Comparison of ENCODE assay signal across 18 cellular contexts in genomic region chr12:27771470-27772327, GRCh38. TPM values are rescaled to one million over a fixed set of nuclear protein-coding genes. Genes with fewer than 3 reads are reported as not detected.
"Had no signal": no experiment of that assay in that cellular context is flagged by ENCODE, and none has a peak within 500 bp of the region (broad histone marks: within the 10 kb centered on the region; RNA-seq: fewer than 3 reads in every experiment).

No MANE protein-coding gene starts in this region.

- H3K27me3 ChIP-seq: brain microvascular endothelial cell, foreskin keratinocyte, heart left ventricle, left lung, pancreas had no signal

- DNase-seq: activated CD4-positive, alpha-beta T cell treated with anti-CD3 and anti-CD28 coated beads for 1 hour; activated CD4-positive, alpha-beta T cell treated with anti-CD3 and anti-CD28 coated beads, Interleukin-2, amount 50 U/mL, for 48 hours; activated gamma-delta T cell; activated T-cell treated with anti-CD3 and anti-CD28 coated beads, Interleukin-2, amount 50 U/mL, for 4 hours; brain microvascular endothelial cell; heart left ventricle; islet precursor cell; left lung; mesendoderm; pancreas; stimulated activated CD4-positive, alpha-beta T cell treated with anti-CD3 and anti-CD28 coated beads, Interleukin-15, amount 100 ng/mL, for 24 hours; stimulated activated CD4-positive, alpha-beta T cell treated with anti-CD3 and anti-CD28 coated beads, Interleukin-4, amount 100 ng/mL, for 24 hours; stimulated activated naive CD8-positive, alpha-beta T cell treated with anti-CD3 and anti-CD28 coated beads, Interleukin-15, amount 100 ng/mL, for 72 hours; T1000 had no signal

- H3K9me3 ChIP-seq: heart left ventricle, left lung, pancreas had no signal

- H3K4me1 Mint-ChIP-seq: neural crest cell had no signal

- H3K36me3 ChIP-seq: brain microvascular endothelial cell, heart left ventricle, left lung, pancreas had no signal

- H3K36me3 Mint-ChIP-seq: activated naive CD8-positive, alpha-beta T cell had no signal

- H3K4me3 ChIP-seq: heart left ventricle, left lung, pancreas had no signal

- ATAC-seq: activated T-cell treated with anti-CD3 and anti-CD28 coated beads, Interleukin-2, amount 50 U/mL, for 4 hours; heart left ventricle; left lung; pancreas; stimulated activated naive CD8-positive, alpha-beta T cell treated with anti-CD3 and anti-CD28 coated beads, Interleukin-15, amount 100 ng/mL, for 72 hours had no signal

- H3K27ac Mint-ChIP-seq: activated naive CD8-positive, alpha-beta T cell; stimulated activated naive CD8-positive, alpha-beta T cell treated with anti-CD3 and anti-CD28 coated beads, Interleukin-15, amount 100 ng/mL, for 72 hours had no signal

- H3K27ac ChIP-seq: brain microvascular endothelial cell, foreskin keratinocyte, heart left ventricle, left lung, pancreas had no signal

- H3K4me3 Mint-ChIP-seq: activated naive CD8-positive, alpha-beta T cell; activated T-cell treated with anti-CD3 and anti-CD28 coated beads, Interleukin-2, amount 50 U/mL, for 4 hours; neural crest cell; stimulated activated naive CD8-positive, alpha-beta T cell treated with anti-CD3 and anti-CD28 coated beads, Interleukin-15, amount 100 ng/mL, for 72 hours had no signal

- H3K9me3 Mint-ChIP-seq: activated T-cell treated with anti-CD3 and anti-CD28 coated beads, Interleukin-2, amount 50 U/mL, for 4 hours; neural crest cell; stimulated activated naive CD8-positive, alpha-beta T cell treated with anti-CD3 and anti-CD28 coated beads, Interleukin-15, amount 100 ng/mL, for 72 hours had no signal

- H3K4me1 ChIP-seq: heart left ventricle, left lung, pancreas had no signal

RNA-seq across cellular contexts. Expression of gene MANSC4, which starts 8.3 kb away (rescaled TPM):
- polyA plus RNA-seq: heart left ventricle, urinary bladder had no signal
